15 cellular contexts compared by ENCODE assay signal in genomic region chr2:211014376-211014775, GRCh38.
"Had no signal": no experiment of that assay in that cellular context is flagged by ENCODE, and none has a peak within 500 bp of the region (broad histone marks: within the 10 kb centered on the region; RNA-seq: fewer than 3 reads in every experiment).

No MANE protein-coding gene starts in this region.

- H3K4me3 ChIP-seq: dorsolateral prefrontal cortex, left lung, neural progenitor cell, ovary, tibial artery, uterus had no signal

- H3K4me1 ChIP-seq: left lung, neural progenitor cell, tibial artery, uterus had no signal

- H3K4me2 ChIP-seq: neural progenitor cell had no signal

- H3K27ac ChIP-seq: dorsolateral prefrontal cortex, left lung, neural progenitor cell, ovary, tibial artery, uterus had no signal

- H3K27me3 ChIP-seq: dorsolateral prefrontal cortex, left lung, neural progenitor cell, ovary, tibial artery, uterus had no signal

- ATAC-seq: activated CD8-positive, alpha-beta memory T cell treated with anti-CD3 and anti-CD28 coated beads, Interleukin-2, amount 10 ng/mL, durations not matched to agents 7 days and 5 days; left lung; naive thymus-derived CD4-positive, alpha-beta T cell; stimulated activated naive CD8-positive, alpha-beta T cell treated with anti-CD3 and anti-CD28 coated beads, Interleukin-15, Interleukin-2, amounts not matched to agents 100 U/mL and 50 U/mL, for 24 hours had no signal

- DNase-seq: activated B cell treated with CpG ODN at 0.5 μM for 24 hours; activated CD4-positive, alpha-beta memory T cell treated with anti-CD3 and anti-CD28 coated beads, Interleukin-2, amount 10 ng/mL, durations not matched to agents 7 days and 5 days; activated CD4-positive, alpha-beta T cell treated with anti-CD3 and anti-CD28 coated beads for 4 hours; activated CD8-positive, alpha-beta memory T cell treated with anti-CD3 and anti-CD28 coated beads, Interleukin-2, amount 10 ng/mL, durations not matched to agents 7 days and 5 days; dorsolateral prefrontal cortex; left lung; naive thymus-derived CD4-positive, alpha-beta T cell; ovary; stimulated activated CD4-positive, alpha-beta T cell treated with anti-CD3 and anti-CD28 coated beads, Interleukin-12 subunit alpha, Interleukin-12 subunit beta, amount 100 ng/mL, for 4 hours; stimulated activated CD4-positive, alpha-beta T cell treated with anti-CD3 and anti-CD28 coated beads, Interleukin-2, amount 100 ng/mL, for 24 hours; stimulated activated naive CD8-positive, alpha-beta T cell treated with anti-CD3 and anti-CD28 coated beads, Interleukin-15, Interleukin-2, amounts not matched to agents 100 U/mL and 50 U/mL, for 24 hours; substantia nigra; tibial artery; uterus had no signal

- H3K9me3 ChIP-seq: left lung, ovary, tibial artery, uterus had no signal

- H3K36me3 ChIP-seq: left lung, neural progenitor cell, ovary, tibial artery, uterus had no signal

- H2AFZ ChIP-seq: neural progenitor cell had no signal
